ENCODE assay signal across 30 cellular contexts in genomic region chr19:46608178-46608577, GRCh38. TPM values are rescaled to one million over a fixed set of nuclear protein-coding genes. Genes with fewer than 3 reads are reported as not detected.
A peak's percentile ranks its signal among the peaks of the same experiment; 100 is the strongest.
DNase-seq lines count a peak whose midpoint lies in the region; ATAC-seq and TF ChIP-seq lines count a peak whose summit lies in the region.
"Had no signal": no experiment of that assay in that cellular context is flagged by ENCODE, and none has a peak within 500 bp of the region (broad histone marks: within the 10 kb centered on the region; RNA-seq: fewer than 3 reads in every experiment).

No MANE protein-coding gene starts in this region.

- no peak for TF ChIP-seq CTCF in left ventricle myocardium inferior (IDR thresholded peaks at IDR 0.05; ENCODE audit: borderline replicate concordance)
- TF ChIP-seq CTCF in transverse colon (IDR thresholded peaks at IDR 0.05) = no peak

- H3K27me3 ChIP-seq in left ventricle myocardium inferior (ENCODE audit: low read depth) (no peaks in the 10 kb centered on the region), transverse colon (no peaks in the 10 kb centered on the region), H7 (ENCODE audit: control insufficient read depth, insufficient read depth, low read length) (no peaks in the 10 kb centered on the region)
- H3K27me3 ChIP-seq: BLaER1, brain microvascular endothelial cell, foreskin keratinocyte, hepatocyte, SJCRH30 had no signal

- intact Hi-C loops in left ventricle myocardium superior (cut with micrococcal nuclease) (no loop called here), left ventricle myocardium inferior (cut with micrococcal nuclease) (no loop called here), transverse colon (cut with DNase I; ENCODE audit: low total_unique reads) (no loop called here)

- ATAC-seq in left ventricle myocardium superior (no peak), left lobe of liver (no peak)
- ATAC-seq: activated CD4-positive, CD25-positive, alpha-beta regulatory T cell treated with anti-CD3 and anti-CD28 coated beads, Interleukin-2, amount 50 U/mL, for 24 hours; activated CD8-positive, alpha-beta T cell treated with anti-CD3 and anti-CD28 coated beads for 36 hours; esophagus mucosa; foreskin keratinocyte; K562 had no signal

- no peak for TF ChIP-seq EP300 in transverse colon (IDR thresholded peaks at IDR 0.05; ENCODE audit: low read depth)

- in situ Hi-C loops in transverse colon (cut with MboI; ENCODE audit: low pct_ligation_motif_present in 1 of 4, low pct_unique_long_range_greater_than_20kb in 1 of 4, low sequenced_read_pairs in 3 of 4) = no loop called here

- H3K4me1 ChIP-seq in left ventricle myocardium inferior = peaks cover 42% of the 10 kb centered on the region
- H3K4me1 ChIP-seq in transverse colon = peaks cover 12 to 38% (median 17%) of the 10 kb centered on the region in 4 donors
- H3K4me1 ChIP-seq: SJCRH30 had no signal

- H3K27ac ChIP-seq in left ventricle myocardium inferior (replicated peaks) = no peak overlapping the region
- peak overlapping the region; percentile 71 for H3K27ac ChIP-seq in angular gyrus (ENCODE audit: low read depth, low read length)
- no peak overlapping the region for H3K27ac ChIP-seq in transverse colon
- H3K27ac ChIP-seq: BLaER1, brain microvascular endothelial cell, foreskin keratinocyte, hepatocyte, SJCRH30 had no signal

- H3K4me3 ChIP-seq in left ventricle myocardium inferior (no peak overlapping the region), transverse colon (no peak overlapping the region), H7 (ENCODE audit: insufficient read depth, low read depth, low read length) (no peak overlapping the region)
- H3K4me3 ChIP-seq: BLaER1, hepatocyte, K562, SJCRH30 had no signal

- H3K36me3 ChIP-seq in left ventricle myocardium inferior (peaks cover 45% of the 10 kb centered on the region), transverse colon (peaks cover 0 to 40% (median 13%) of the 10 kb centered on the region in 4 donors), H7 (replicated peaks; ENCODE audit: control insufficient read depth, insufficient read depth, low read length) (peaks cover 28% of the 10 kb centered on the region)

- H3K9me3 ChIP-seq in left ventricle myocardium inferior (replicated peaks) = no peaks in the 10 kb centered on the region
- H3K9me3 ChIP-seq in transverse colon = no peaks in the 10 kb centered on the region
- H3K9me3 ChIP-seq: BLaER1, SJCRH30 had no signal

- DNase-seq in left ventricle myocardium superior (peak; percentile 27), left ventricle myocardium inferior (no peak), left lobe of liver (ENCODE audit: low spot score) (peak; percentile 42), transverse colon (peak; percentile 5), NCI-H2227 (lab: John Stamatoyannopoulos, UW; ENCODE audit: unreplicated experiment) (no peak), germinal center (ENCODE audit: low spot score) (no peak), H7 (no peak)
- DNase-seq: activated CD8-positive, alpha-beta T cell treated with anti-CD3 and anti-CD28 coated beads for 36 hours; brain microvascular endothelial cell; COR-L47; effector CD8-positive, alpha-beta T cell; foreskin keratinocyte; HCEC 1CT; naive B cell; NCI-H1105; NCI-H187 treated with DMSO at 0.1 percent for 48 hours; NCI-H526; SJCRH30; T-helper 1 cell had no signal

- no peak for TF ChIP-seq POLR2A in transverse colon (IDR thresholded peaks at IDR 0.05)

- WGBS in transverse colon (ENCODE audit: low coverage in 1 of 2), 2 donors = 99% methylated on average over 9 of the region's 9 CpGs; no CpG with 5 or more reads in 1 of the 2 donors

RNA-seq across cellular contexts. Expression of gene CALM3, which starts 7.0 kb away (rescaled TPM):
- total RNA-seq in left ventricle myocardium superior (323 TPM), left ventricle myocardium inferior (294 TPM), left lobe of liver (89.6 TPM), transverse colon (100 to 1,000 TPM; 160 to 923 (median 194) TPM)
- 162 and 202 TPM in 2 replicates for total RNA-seq in H7 (2014; rRNA removed; shearing (Covaris generic))

RNA-seq across cellular contexts. Expression of gene PTGIR, which starts 16.7 kb away (rescaled TPM):
- total RNA-seq in left ventricle myocardium superior (3.0 TPM), left ventricle myocardium inferior (3.7 TPM), left lobe of liver (3.0 TPM), transverse colon (1 to 10 TPM in 2 of 4 donors, under 1 TPM in 1, not detected in 1; 0.55 to 2.4 (median 2.2) TPM)
- 0.14 and 0.18 TPM in 2 replicates for total RNA-seq in H7 (2014; rRNA removed; shearing (Covaris generic))
- total RNA-seq: foreskin keratinocyte, occipital lobe, SJCRH30 had no signal

RNA-seq across cellular contexts. Expression of gene GNG8, which starts 27.8 kb away (rescaled TPM):
- total RNA-seq in left ventricle myocardium superior (not detected), left ventricle myocardium inferior (not detected), left lobe of liver (not detected), transverse colon (not detected)
- total RNA-seq in H7 (2014; rRNA removed; shearing (Covaris generic)) = not detected in 2 replicates
- total RNA-seq: esophagus mucosa, foreskin keratinocyte, hepatocyte, K562, liver, M059J, occipital lobe, SJCRH30, skeletal muscle tissue, ureter had no signal

RNA-seq across cellular contexts. Expression of gene DACT3, which starts 52.8 kb away (rescaled TPM):
- total RNA-seq in left ventricle myocardium superior (14.1 TPM), left ventricle myocardium inferior (18.3 TPM), left lobe of liver (1.2 TPM), transverse colon (10 to 100 TPM in 1 of 4 donors, 1 to 10 TPM in 3; 5.3 to 27.1 (median 7.5) TPM)
- total RNA-seq in H7 (2014; rRNA removed; shearing (Covaris generic)) = 0.37 and 0.55 TPM in 2 replicates

Comparison
In these comparisons a context has a peak if more than half of its experiments do, and no peak if none do; other contexts are left out.
1. DNase-seq: peak in left ventricle myocardium superior (single experiment), left lobe of liver (single experiment) and transverse colon (single experiment); none in left ventricle myocardium inferior (single experiment), NCI-H2227 (single experiment), germinal center (single experiment) and H7 (single experiment).